In the genomic region with DNA sequence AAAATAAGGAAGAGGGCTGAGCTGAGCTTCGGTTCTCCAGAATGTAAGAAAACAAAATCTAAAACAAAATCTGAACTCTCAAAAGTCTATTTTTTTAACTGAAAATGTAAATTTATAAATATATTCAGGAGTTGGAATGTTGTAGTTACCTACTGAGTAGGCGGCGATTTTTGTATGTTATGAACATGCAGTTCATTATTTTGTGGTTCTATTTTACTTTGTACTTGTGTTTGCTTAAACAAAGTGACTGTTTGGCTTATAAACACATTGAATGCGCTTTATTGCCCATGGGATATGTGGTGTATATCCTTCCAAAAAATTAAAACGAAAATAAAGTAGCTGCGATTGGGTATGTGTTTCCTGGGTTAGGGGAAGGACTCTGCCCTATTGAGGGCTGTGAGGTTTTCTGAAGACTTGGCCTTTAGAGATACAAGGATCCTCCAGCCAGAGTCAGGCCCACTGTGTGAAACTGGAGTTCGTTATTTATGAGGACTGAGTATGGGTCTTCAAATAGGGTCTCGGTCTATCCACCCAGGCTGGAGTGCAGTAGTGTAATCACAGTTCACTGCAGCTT, we compare ENCODE assay signal across 13 cellular contexts. TPM values are rescaled to one million over a fixed set of nuclear protein-coding genes. Genes with fewer than 3 reads are reported as not detected.
DNase-seq lines count a peak whose midpoint lies in the region; ATAC-seq, FAIRE-seq and TF ChIP-seq lines count a peak whose summit lies in the region.
"Had no signal": no experiment of that assay in that cellular context is flagged by ENCODE, and none has a peak within 500 bp of the region (broad histone marks: within the 10 kb centered on the region; RNA-seq: fewer than 3 reads in every experiment).

No MANE protein-coding gene starts in this region.

- H3K27me3 Mint-ChIP-seq in naive B cell = peaks cover 0 to 3% (median 0%) of the 10 kb centered on the region in 3 donors

- intact Hi-C loops in GM12878 (cut with micrococcal nuclease; ENCODE audit: unreplicated experiment) = loop anchor here (10.0 kb wide), 2 partner anchors 714 to 796 kb away; partner anchors contain the start of gene HNRNPA0
- intact Hi-C loops in uterus (cut with DNase I; ENCODE audit: low total_unique reads) = no loop called here

- no peaks in the 10 kb centered on the region for H3K9me3 ChIP-seq in GM12878 (replicated peaks; ENCODE audit: control insufficient read depth, insufficient read depth, low read length)
- H3K9me3 ChIP-seq in uterus = no peaks in the 10 kb centered on the region

- RAD21 ChIA-PET in GM12878 (lab: Charles Lee; ENCODE audit: unreplicated experiment) = no interaction called here

- H3K27ac ChIP-seq in ACC112 (ENCODE audit: low read depth, low read length) (no peak overlapping the region), GM12878 (ENCODE audit: control insufficient read depth, insufficient read depth) (no peak overlapping the region), uterus (no peak overlapping the region)
- H3K27ac ChIP-seq: KMS-11 had no signal

- no peak for ATAC-seq in GM12878
- ATAC-seq in naive B cell (ENCODE audit: low read depth in 2 of 2) = no peak
- ATAC-seq in HG03457 (IDR thresholded peaks at IDR 0.05; ENCODE audit: unreplicated experiment) = no peak
- no peak for ATAC-seq in HG03095 (IDR thresholded peaks at IDR 0.05; ENCODE audit: unreplicated experiment)

- TF ChIP-seq CTCF in GM12878 (IDR thresholded peaks at IDR 0.05 in 2 of 3, conservative IDR thresholded peaks at IDR 0.05 in 1 of 3; ENCODE audit: control insufficient read depth in 2 of 3, extremely low read depth in 1 of 3, insufficient read depth in 1 of 3, low read depth in 3 of 3, low read length in 3 of 3) = no peak
- TF ChIP-seq CTCF in uterus (IDR thresholded peaks at IDR 0.05) = no peak

- H3K4me1 Mint-ChIP-seq in naive B cell = peaks cover 20 to 25% (median 20%) of the 10 kb centered on the region in 3 donors

- H3K4me1 ChIP-seq in ACC112 (ENCODE audit: control insufficient read depth, insufficient read depth, low read length, unreplicated experiment) = peaks cover 3% of the 10 kb centered on the region
- peaks cover 5% of the 10 kb centered on the region for H3K4me1 ChIP-seq in GM12878 (ENCODE audit: control insufficient read depth, insufficient read depth, low read length)
- H3K4me1 ChIP-seq in uterus = peaks cover 0 to 8% of the 10 kb centered on the region in 2 donors

- no peak overlapping the region for H3K4me2 ChIP-seq in GM12878 (ENCODE audit: control insufficient read depth, insufficient read depth)
- H3K4me2 ChIP-seq: KMS-11 had no signal

- H3K36me3 ChIP-seq in ACC112 (ENCODE audit: insufficient read depth, low read length) (peaks cover 17% of the 10 kb centered on the region; the same call in 1 of the 2 replicates), GM12878 (ENCODE audit: control insufficient read depth in 2 of 2, insufficient read depth in 2 of 2, low read length in 1 of 2) (no peaks in the 10 kb centered on the region; a peak in 1 of 4 replicates), uterus (no peaks in the 10 kb centered on the region)

- peak overlapping the region in 3 of 6 donors; percentile 59 to 75 (median 60) for H3K27ac Mint-ChIP-seq in naive B cell

- POLR2A ChIA-PET in GM12878 (lab: Charles Lee) = interaction anchor here (0.6 kb wide), 1 partner anchor 24 kb away, joined by 3 read pairs; no protein-coding TSS in a partner anchor

- TF ChIP-seq RAD21 in GM12878 (IDR thresholded peaks at IDR 0.05; ENCODE audit: insufficient read depth, low read depth, low read length) = no peak

- H3K4me3 ChIP-seq in ACC112 (ENCODE audit: low read depth, low read length) (peak overlapping the region; percentile 90; the same call in 1 of the 2 replicates), GM12878 (no peak overlapping the region), uterus (no peak overlapping the region)

- DNase-seq in GM12892 (ENCODE audit: insufficient read length) (no peak), GM12878 (ENCODE audit: low read depth, low spot score) (no peak), naive B cell (no peak), anterior cingulate cortex (lab: John Stamatoyannopoulos, UW) (no peak), uterus (no peak)
- DNase-seq: NCI-H187, nucleus accumbens had no signal

- BruUV-seq in GM12878 (replicated peaks; lab: Mats Ljungman, UMichigan) = no TSS peak

- no peaks in the 10 kb centered on the region for H3K9me3 Mint-ChIP-seq in naive B cell
- H3K9me3 Mint-ChIP-seq: CD8-positive, alpha-beta memory T cell had no signal

- CTCF ChIA-PET in GM12878 (lab: Yijun Ruan, JAX) = interaction anchor here (1.4 kb wide), 1 partner anchor 17 kb away, joined by 4 read pairs; no protein-coding TSS in a partner anchor

- peaks cover 0 to 12% of the 10 kb centered on the region in 2 donors for H3K36me3 Mint-ChIP-seq in naive B cell

- no peaks in the 10 kb centered on the region for H3K27me3 ChIP-seq in ACC112 (ENCODE audit: insufficient read depth, low read length)
- peaks cover 0 to 6% of the 10 kb centered on the region in 2 experiments; a peak in 1 of 4 replicates for H3K27me3 ChIP-seq in GM12878 (replicated peaks in 1 of 2; ENCODE audit: control insufficient read depth in 2 of 2, insufficient read depth in 2 of 2, low read length in 1 of 2)
- no peaks in the 10 kb centered on the region for H3K27me3 ChIP-seq in uterus

- SMC1A ChIA-PET in GM12878 (lab: Charles Lee; ENCODE audit: uncharacterized antibody, unreplicated experiment) = interaction anchor here (1.4 to 1.5 kb wide), 2 partner anchors 28 to 40 kb away, joined by 3 to 6 read pairs; no protein-coding TSS in a partner anchor

- 82% methylated on average over 8 of the region's 8 CpGs for WGBS in GM12878 (ENCODE audit: insufficient coverage, insufficient replicate concordance, low lambda C conversion rate, missing lambda C conversion rate)

- peak overlapping the region in 6 of 8 donors; percentile 10 to 90 (median 52) for H3K4me3 Mint-ChIP-seq in naive B cell

- H4K20me1 ChIP-seq in GM12878 (ENCODE audit: control insufficient read depth, insufficient read depth) = no peaks in the 10 kb centered on the region

- TF ChIP-seq POLR2A in GM12892 (IDR thresholded peaks at IDR 0.05; ENCODE audit: low read depth, low read length) (no peak), GM12878 (IDR thresholded peaks at IDR 0.05; ENCODE audit: low read depth, low read length) (no peak), uterus (IDR thresholded peaks at IDR 0.05) (no peak)

- TF ChIP-seq EP300 in GM12878 (IDR thresholded peaks at IDR 0.05; ENCODE audit: borderline replicate concordance in 1 of 2, control insufficient read depth in 1 of 2, low read depth in 2 of 2, low read length in 2 of 2) = no peak

- H2AFZ ChIP-seq in ACC112 (ENCODE audit: low read length, unreplicated experiment) = no peak overlapping the region
- H2AFZ ChIP-seq in GM12878 (ENCODE audit: control insufficient read depth, low read depth, low read length) = no peak overlapping the region

- H3K79me2 ChIP-seq in ACC112 (ENCODE audit: control insufficient read depth, insufficient read depth, low read length, unreplicated experiment) = peaks cover 16% of the 10 kb centered on the region
- no peaks in the 10 kb centered on the region for H3K79me2 ChIP-seq in GM12878 (ENCODE audit: control insufficient read depth, insufficient read depth, low read length)

- FAIRE-seq in GM12892 (lab: Jason Lieb, UNC) = peak; percentile 5
- no peak for FAIRE-seq in GM12878 (lab: Jason Lieb, UNC)
- FAIRE-seq: H54 had no signal

- in situ Hi-C loops in GM12878 (cut with MboI) = no loop called here

- no peak overlapping the region for H3K9ac ChIP-seq in GM12878 (ENCODE audit: control insufficient read depth, insufficient read depth, low read length)
- H3K9ac ChIP-seq: KMS-11 had no signal

RNA-seq across cellular contexts. Expression of gene EGR1, which starts 3.8 kb away (rescaled TPM):
- polyA plus RNA-seq in GM12892 (2012; ENCODE audit: missing spikeins) = 23.9 TPM
- 9.0 and 10.5 TPM in 2 replicates for total RNA-seq in GM12878 (2013; cell fraction: nucleolus; rRNA removed)
- total RNA-seq in GM12878 (2014; rRNA removed) (0.82 and 1.1 TPM in 2 replicates), GM12878 (2014; rRNA removed; fragmentation: Illumina TruSeq; extraction: Trizol) (0.89 and 0.92 TPM in 2 replicates), GM12878 (2021) (7.3 and 9.0 TPM in 2 replicates), uterus (100 to 1,000 TPM in 1 of 4 donors, 10 to 100 TPM in 1, 1 to 10 TPM in 2; 2.6 to 123 (median 35.2) TPM)
- polyA plus RNA-seq in GM12878 (2011; ENCODE audit: low read depth) = 4.2 TPM
- polyA plus RNA-seq in GM12878 (2011; rRNA removed) (2.2 and 2.3 TPM in 2 replicates), GM12878 (2014; fragmentation: Illumina TruSeq; extraction: Trizol) (4.3 and 5.7 TPM in 2 replicates), GM12878 (2014; fragmentation: Nextera tagmentation; extraction: Ambion mirVana) (1 to 10 TPM; 1.7 to 2.8 TPM), GM12878 (2014; rRNA removed) (4.6 and 5.5 TPM in 2 replicates), GM12878 (2016; fragmentation: Nextera tagmentation; extraction: Ambion mirVana) (1 to 10 TPM; 1.6 to 3.1 TPM), naive B cell (ENCODE audit: low read depth in 6 of 6) (100 to 1,000 TPM in 2 of 6 donors, 10 to 100 TPM in 3, 1 to 10 TPM in 1; 7.0 to 125 (median 41.8) TPM)
- polyA plus RNA-seq in GM12878 (2011; cell fraction: cytosol; rRNA removed) = 2.8 and 5.1 TPM in 2 replicates
- polyA plus RNA-seq in GM12878 (2011; cell fraction: nucleus; rRNA removed) = 21.2 and 21.5 TPM in 2 replicates
- polyA plus RNA-seq in GM12878 (2012) = 8.5 and 17.1 TPM in 2 replicates
- polyA minus RNA-seq in GM12878 (2011; rRNA and poly(A)+ RNA removed) = 3.7 and 8.6 TPM in 2 replicates
- polyA minus RNA-seq in GM12878 (2011; cell fraction: cytosol; rRNA and poly(A)+ RNA removed) = 8.8 and 11.9 TPM in 2 replicates
- polyA minus RNA-seq in GM12878 (2011; cell fraction: nucleus; rRNA and poly(A)+ RNA removed) = 13.2 and 20.7 TPM in 2 replicates

RNA-seq across cellular contexts. Expression of gene REEP2, which starts 30.2 kb away (rescaled TPM):
- polyA plus RNA-seq in GM12892 (2012; ENCODE audit: missing spikeins) = 1.3 TPM
- total RNA-seq in GM12878 (2013; cell fraction: nucleolus; rRNA removed) = 1.2 and 3.8 TPM in 2 replicates
- 1.9 TPM in 2 replicates for total RNA-seq in GM12878 (2014; rRNA removed)
- total RNA-seq in GM12878 (2014; rRNA removed; fragmentation: Illumina TruSeq; extraction: Trizol) = 1.2 and 1.4 TPM in 2 replicates
- 2.5 and 3.1 TPM in 2 replicates for total RNA-seq in GM12878 (2021)
- 0.71 TPM for polyA plus RNA-seq in GM12878 (2011; ENCODE audit: low read depth)
- polyA plus RNA-seq in GM12878 (2011; rRNA removed) = 1.2 and 2.3 TPM in 2 replicates
- 2.4 and 2.5 TPM in 2 replicates for polyA plus RNA-seq in GM12878 (2011; cell fraction: cytosol; rRNA removed)
- polyA plus RNA-seq in GM12878 (2011; cell fraction: nucleus; rRNA removed) = 2.3 and 2.9 TPM in 2 replicates
- polyA plus RNA-seq in GM12878 (2012) = 2.5 and 3.3 TPM in 2 replicates
- polyA plus RNA-seq in GM12878 (2014; fragmentation: Illumina TruSeq; extraction: Trizol) = 0.59 and 1.6 TPM in 2 replicates
- under 1 TPM; 0.10 to 0.13 TPM for polyA plus RNA-seq in GM12878 (2014; fragmentation: Nextera tagmentation; extraction: Ambion mirVana)
- polyA plus RNA-seq in GM12878 (2014; rRNA removed) = 1.4 and 2.2 TPM in 2 replicates
- polyA plus RNA-seq in GM12878 (2016; fragmentation: Nextera tagmentation; extraction: Ambion mirVana) = 1 to 10 TPM; 2.2 to 2.4 TPM
- 1.2 and 2.7 TPM in 2 replicates for polyA minus RNA-seq in GM12878 (2011; rRNA and poly(A)+ RNA removed)
- polyA minus RNA-seq in GM12878 (2011; cell fraction: cytosol; rRNA and poly(A)+ RNA removed) = 0.83 and 1.1 TPM in 2 replicates
- polyA minus RNA-seq in GM12878 (2011; cell fraction: nucleus; rRNA and poly(A)+ RNA removed) = 0.60 and 0.67 TPM in 2 replicates
- not detected for polyA plus RNA-seq in naive B cell (ENCODE audit: low read depth in 6 of 6)
- total RNA-seq in uterus = 10 to 100 TPM in 1 of 4 donors, 1 to 10 TPM in 2, under 1 TPM in 1; 0.77 to 14.1 (median 5.0) TPM
